In genomic region chr1:18144921-18145699, GRCh38 we compare ENCODE assay signal across 18 cellular contexts. TPM values are rescaled to one million over a fixed set of nuclear protein-coding genes. Genes with fewer than 3 reads are reported as not detected.
"Had no signal": no experiment of that assay in that cellular context is flagged by ENCODE, and none has a peak within 500 bp of the region (broad histone marks: within the 10 kb centered on the region; RNA-seq: fewer than 3 reads in every experiment).

No MANE protein-coding gene starts in this region.

- H3K27ac ChIP-seq: gastroesophageal sphincter, tibial nerve had no signal

- H3K36me3 ChIP-seq: gastroesophageal sphincter, tibial nerve had no signal

- H3K4me3 ChIP-seq: dorsolateral prefrontal cortex, gastroesophageal sphincter, tibial nerve had no signal

- FAIRE-seq: islet of Langerhans had no signal

- DNase-seq: activated CD4-positive, alpha-beta T cell treated with anti-CD3 and anti-CD28 coated beads, Interleukin-2, amount 50 U/mL, for 1 hour; activated CD8-positive, alpha-beta memory T cell treated with anti-CD3 and anti-CD28 coated beads for 24 hours; activated naive CD4-positive, alpha-beta T cell treated with anti-CD3 and anti-CD28 coated beads for 36 hours; activated naive CD8-positive, alpha-beta T cell treated with anti-CD3 and anti-CD28 coated beads, Interleukin-2, amount 50 U/mL, for 24 hours; dorsolateral prefrontal cortex; endodermal cell; left ventricle myocardium superior; nucleus accumbens; retina; stimulated activated CD4-positive, alpha-beta T cell treated with anti-CD3 and anti-CD28 coated beads, Interleukin-15, amount 100 ng/mL, for 24 hours; stimulated activated CD4-positive, alpha-beta T cell treated with anti-CD3 and anti-CD28 coated beads, Interleukin-4, amount 100 ng/mL, for 1 hour; stimulated activated naive CD4-positive, alpha-beta T cell had no signal

- ATAC-seq: activated naive CD8-positive, alpha-beta T cell treated with anti-CD3 and anti-CD28 coated beads, Interleukin-2, amount 50 U/mL, for 24 hours; activated T-helper 17 cell treated with anti-CD3 and anti-CD28 coated beads, Interleukin-2, amount 50 U/mL, for 72 hours; gastroesophageal sphincter; left ventricle myocardium superior had no signal

- H3K9me3 ChIP-seq: gastroesophageal sphincter, tibial nerve had no signal

- H3K4me1 ChIP-seq: gastroesophageal sphincter, tibial nerve had no signal

- H3K27me3 ChIP-seq: dorsolateral prefrontal cortex had no signal

RNA-seq across cellular contexts. Expression of gene IGSF21, which starts 37.5 kb away (rescaled TPM):
- total RNA-seq: activated naive CD4-positive, alpha-beta T cell treated with anti-CD3 and anti-CD28 coated beads for 36 hours; activated T-helper 17 cell treated with anti-CD3 and anti-CD28 coated beads, Interleukin-2, amount 50 U/mL, for 72 hours; epithelial cell of proximal tubule; skeletal muscle tissue had no signal
